ENCODE assay signal across 8 cellular contexts in genomic region chr5:135560858-135561257, GRCh38. TPM values are rescaled to one million over a fixed set of nuclear protein-coding genes. Genes with fewer than 3 reads are reported as not detected.
DNase-seq lines count a peak whose midpoint lies in the region; ATAC-seq and TF ChIP-seq lines count a peak whose summit lies in the region.

No MANE protein-coding gene starts in this region.

- peaks cover 54% of the 10 kb centered on the region for H3K27me3 Mint-ChIP-seq in T-helper 17 cell

- in situ Hi-C loops in astrocyte of the cerebellum (cut with HindIII; ENCODE audit: low sequenced_read_pairs), result loop anchor here (25.0 kb wide), 1 partner anchor 276 kb away; the partner anchor contains the start of gene SLC25A48

- ATAC-seq in Right ventricle myocardium inferior (peak; percentile 74), HG02759 (IDR thresholded peaks at IDR 0.05; ENCODE audit: unreplicated experiment) (peak; percentile 98), T-helper 17 cell (peak; percentile 85)

- no peaks in the 10 kb centered on the region for H3K36me3 Mint-ChIP-seq in T-helper 17 cell (ENCODE audit: low read depth)

- intact Hi-C loops in Right ventricle myocardium inferior (cut with DNase I) (loop anchor here (1.0 to 10.0 kb wide), 3 partner anchors 154 to 654 kb away; no protein-coding TSS in a partner anchor), cardiac septum (cut with DNase I) (loop anchor here (1.0 to 5.0 kb wide), 2 partner anchors 269 to 651 kb away; no protein-coding TSS in a partner anchor)

- no peak overlapping the region for H3K4me3 Mint-ChIP-seq in T-helper 17 cell

- no peak overlapping the region for H3K27ac Mint-ChIP-seq in T-helper 17 cell

- DNase-seq in Right ventricle myocardium inferior (ENCODE audit: missing footprints) (peak; percentile 84), cardiac septum (ENCODE audit: low spot score) (no peak), NCI-H1436 (lab: John Stamatoyannopoulos, UW) (peak; percentile 80), T-helper 17 cell (peak in 1 of 3 donors; percentile 52), astrocyte of the cerebellum (ENCODE audit: low read depth) (peak; percentile 68), iPS-NIHi11 (ENCODE audit: low spot score) (peak; percentile 88)
- peak; percentile 67 to 79 (median 67) for DNase-seq in stimulated activated CD4-positive, alpha-beta T cell treated with anti-CD3 and anti-CD28 coated beads, Interleukin-12 subunit alpha, Interleukin-12 subunit beta, amount 100 ng/mL, for 48 hours (ENCODE audit: low read depth in 2 of 3, low spot score in 1 of 3)

- no peaks in the 10 kb centered on the region for H3K9me3 ChIP-seq in T-helper 17 cell (ENCODE audit: control insufficient read depth, low read length, poor library complexity, severe bottlenecking)

- H3K4me3 ChIP-seq in astrocyte of the cerebellum (ENCODE audit: low read depth, low read length), result no peak overlapping the region

- peaks cover 4% of the 10 kb centered on the region for H3K4me1 Mint-ChIP-seq in T-helper 17 cell

- peak; percentile 89 for TF ChIP-seq CTCF in astrocyte of the cerebellum (IDR thresholded peaks at IDR 0.05; ENCODE audit: low read depth, low read length, missing control alignments)

RNA-seq across cellular contexts. Expression of gene CXCL14, which starts 17.9 kb away (rescaled TPM):
- total RNA-seq in Right ventricle myocardium inferior (1.8 TPM), cardiac septum (1.2 TPM), T-helper 17 cell (not detected)

RNA-seq across cellular contexts. Expression of gene NEUROG1, which starts 25.1 kb away (rescaled TPM):
- total RNA-seq in Right ventricle myocardium inferior (not detected), cardiac septum (not detected), T-helper 17 cell (not detected)
